Comparison of ENCODE assay signal across 1 cellular context in genomic region chr1:234868296-234869147, GRCh38.
TF ChIP-seq lines count a peak whose summit lies in the region.

No MANE protein-coding gene starts in this region.

TF ChIP-seq in K562, 482 proteins besides CTCF, POLR2A, EP300 and RAD21 (continued from another document and continues in another):
- TF ChIP-seq CHD7 (IDR thresholded peaks at IDR 0.05; ENCODE audit: low read depth, low read length) (no peak), ZFP30 (CRISPR knock-in tag; IDR thresholded peaks at IDR 0.05; ENCODE audit: borderline replicate concordance) (no peak), POLR3A (IDR thresholded peaks at IDR 0.05; ENCODE audit: borderline replicate concordance, extremely low read depth, insufficient read depth, insufficient read length) (no peak), POU5F1 (IDR thresholded peaks at IDR 0.05; ENCODE audit: borderline replicate concordance, low read depth, low read length, partially characterized antibody) (no peak), ZNF717 (CRISPR knock-in tag; IDR thresholded peaks at IDR 0.05) (no peak), ZNF212 (CRISPR knock-in tag; IDR thresholded peaks at IDR 0.05) (no peak), CXXC5 (CRISPR knock-in tag; IDR thresholded peaks at IDR 0.05) (no peak), DEAF1 (CRISPR knock-in tag; IDR thresholded peaks at IDR 0.05) (no peak), HDGF (IDR thresholded peaks at IDR 0.05) (0 out of 2 replicates have a peak, but pooled peaks have one; percentile 25), PCBP2 (IDR thresholded peaks at IDR 0.05; ENCODE audit: low read depth, low read length, poor library complexity, severe bottlenecking) (no peak), ERF (CRISPR knock-in tag; IDR thresholded peaks at IDR 0.05) (no peak), HDAC1 (IDR thresholded peaks at IDR 0.05) (peak in 1 of 2 experiments; percentile 66; a peak in 1 of 4 replicates), ARID2 (IDR thresholded peaks at IDR 0.05) (peak; percentile 13; the same call in 1 of the 2 replicates), FOXJ2 (tag; IDR thresholded peaks at IDR 0.05) (no peak), NCOR1 (IDR thresholded peaks at IDR 0.05) (no peak), TSC22D4 (tag; IDR thresholded peaks at IDR 0.05) (no peak), EWSR1 (IDR thresholded peaks at IDR 0.05; ENCODE audit: borderline replicate concordance, low read depth, partially characterized antibody) (no peak), SIN3B (IDR thresholded peaks at IDR 0.05; ENCODE audit: low read depth) (no peak), TARDBP (IDR thresholded peaks at IDR 0.05) (no peak), ZNF586 (CRISPR knock-in tag; conservative IDR thresholded peaks at IDR 0.05) (no peak), FOS (IDR thresholded peaks at IDR 0.05; ENCODE audit: extremely low read depth, insufficient read length) (no peak), HNRNPK (IDR thresholded peaks at IDR 0.05; ENCODE audit: low read depth, low read length, poor library complexity, severe bottlenecking) (no peak), CREM (IDR thresholded peaks at IDR 0.05; ENCODE audit: low read depth) (no peak), SAFB (IDR thresholded peaks at IDR 0.05; ENCODE audit: borderline replicate concordance, low read depth, low read length) (no peak), MCM5 (IDR thresholded peaks at IDR 0.05; ENCODE audit: low read depth) (no peak), RAD51 (IDR thresholded peaks at IDR 0.05; ENCODE audit: borderline replicate concordance, low read depth) (no peak), ZBTB17 (CRISPR knock-in tag; IDR thresholded peaks at IDR 0.05) (no peak), ARID1B (IDR thresholded peaks at IDR 0.05) (no peak)
- TF ChIP-seq, protein P1, sequence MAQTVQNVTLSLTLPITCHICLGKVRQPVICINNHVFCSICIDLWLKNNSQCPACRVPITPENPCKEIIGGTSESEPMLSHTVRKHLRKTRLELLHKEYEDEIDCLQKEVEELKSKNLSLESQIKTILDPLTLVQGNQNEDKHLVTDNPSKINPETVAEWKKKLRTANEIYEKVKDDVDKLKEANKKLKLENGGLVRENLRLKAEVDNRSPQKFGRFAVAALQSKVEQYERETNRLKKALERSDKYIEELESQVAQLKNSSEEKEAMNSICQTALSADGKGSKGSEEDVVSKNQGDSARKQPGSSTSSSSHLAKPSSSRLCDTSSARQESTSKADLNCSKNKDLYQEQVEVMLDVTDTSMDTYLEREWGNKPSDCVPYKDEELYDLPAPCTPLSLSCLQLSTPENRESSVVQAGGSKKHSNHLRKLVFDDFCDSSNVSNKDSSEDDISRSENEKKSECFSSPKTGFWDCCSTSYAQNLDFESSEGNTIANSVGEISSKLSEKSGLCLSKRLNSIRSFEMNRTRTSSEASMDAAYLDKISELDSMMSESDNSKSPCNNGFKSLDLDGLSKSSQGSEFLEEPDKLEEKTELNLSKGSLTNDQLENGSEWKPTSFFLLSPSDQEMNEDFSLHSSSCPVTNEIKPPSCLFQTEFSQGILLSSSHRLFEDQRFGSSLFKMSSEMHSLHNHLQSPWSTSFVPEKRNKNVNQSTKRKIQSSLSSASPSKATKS (CRISPR knock-in tag; IDR thresholded peaks at IDR 0.05) = no peak
- TF ChIP-seq, protein P2, sequence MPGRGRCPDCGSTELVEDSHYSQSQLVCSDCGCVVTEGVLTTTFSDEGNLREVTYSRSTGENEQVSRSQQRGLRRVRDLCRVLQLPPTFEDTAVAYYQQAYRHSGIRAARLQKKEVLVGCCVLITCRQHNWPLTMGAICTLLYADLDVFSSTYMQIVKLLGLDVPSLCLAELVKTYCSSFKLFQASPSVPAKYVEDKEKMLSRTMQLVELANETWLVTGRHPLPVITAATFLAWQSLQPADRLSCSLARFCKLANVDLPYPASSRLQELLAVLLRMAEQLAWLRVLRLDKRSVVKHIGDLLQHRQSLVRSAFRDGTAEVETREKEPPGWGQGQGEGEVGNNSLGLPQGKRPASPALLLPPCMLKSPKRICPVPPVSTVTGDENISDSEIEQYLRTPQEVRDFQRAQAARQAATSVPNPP (IDR thresholded peaks at IDR 0.05; ENCODE audit: borderline replicate concordance, insufficient read depth, insufficient read length) = no peak
- TF ChIP-seq, protein P3, sequence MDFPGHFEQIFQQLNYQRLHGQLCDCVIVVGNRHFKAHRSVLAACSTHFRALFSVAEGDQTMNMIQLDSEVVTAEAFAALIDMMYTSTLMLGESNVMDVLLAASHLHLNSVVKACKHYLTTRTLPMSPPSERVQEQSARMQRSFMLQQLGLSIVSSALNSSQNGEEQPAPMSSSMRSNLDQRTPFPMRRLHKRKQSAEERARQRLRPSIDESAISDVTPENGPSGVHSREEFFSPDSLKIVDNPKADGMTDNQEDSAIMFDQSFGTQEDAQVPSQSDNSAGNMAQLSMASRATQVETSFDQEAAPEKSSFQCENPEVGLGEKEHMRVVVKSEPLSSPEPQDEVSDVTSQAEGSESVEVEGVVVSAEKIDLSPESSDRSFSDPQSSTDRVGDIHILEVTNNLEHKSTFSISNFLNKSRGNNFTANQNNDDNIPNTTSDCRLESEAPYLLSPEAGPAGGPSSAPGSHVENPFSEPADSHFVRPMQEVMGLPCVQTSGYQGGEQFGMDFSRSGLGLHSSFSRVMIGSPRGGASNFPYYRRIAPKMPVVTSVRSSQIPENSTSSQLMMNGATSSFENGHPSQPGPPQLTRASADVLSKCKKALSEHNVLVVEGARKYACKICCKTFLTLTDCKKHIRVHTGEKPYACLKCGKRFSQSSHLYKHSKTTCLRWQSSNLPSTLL (IDR thresholded peaks at IDR 0.05) = no peak
- TF ChIP-seq, protein P4, sequence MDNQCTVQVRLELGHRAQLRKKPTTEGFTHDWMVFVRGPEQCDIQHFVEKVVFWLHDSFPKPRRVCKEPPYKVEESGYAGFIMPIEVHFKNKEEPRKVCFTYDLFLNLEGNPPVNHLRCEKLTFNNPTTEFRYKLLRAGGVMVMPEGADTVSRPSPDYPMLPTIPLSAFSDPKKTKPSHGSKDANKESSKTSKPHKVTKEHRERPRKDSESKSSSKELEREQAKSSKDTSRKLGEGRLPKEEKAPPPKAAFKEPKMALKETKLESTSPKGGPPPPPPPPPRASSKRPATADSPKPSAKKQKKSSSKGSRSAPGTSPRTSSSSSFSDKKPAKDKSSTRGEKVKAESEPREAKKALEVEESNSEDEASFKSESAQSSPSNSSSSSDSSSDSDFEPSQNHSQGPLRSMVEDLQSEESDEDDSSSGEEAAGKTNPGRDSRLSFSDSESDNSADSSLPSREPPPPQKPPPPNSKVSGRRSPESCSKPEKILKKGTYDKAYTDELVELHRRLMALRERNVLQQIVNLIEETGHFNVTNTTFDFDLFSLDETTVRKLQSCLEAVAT (IDR thresholded peaks at IDR 0.05) = peak; percentile 84 to 86; a peak in 3 of 4 replicates
- TF ChIP-seq, protein P5, sequence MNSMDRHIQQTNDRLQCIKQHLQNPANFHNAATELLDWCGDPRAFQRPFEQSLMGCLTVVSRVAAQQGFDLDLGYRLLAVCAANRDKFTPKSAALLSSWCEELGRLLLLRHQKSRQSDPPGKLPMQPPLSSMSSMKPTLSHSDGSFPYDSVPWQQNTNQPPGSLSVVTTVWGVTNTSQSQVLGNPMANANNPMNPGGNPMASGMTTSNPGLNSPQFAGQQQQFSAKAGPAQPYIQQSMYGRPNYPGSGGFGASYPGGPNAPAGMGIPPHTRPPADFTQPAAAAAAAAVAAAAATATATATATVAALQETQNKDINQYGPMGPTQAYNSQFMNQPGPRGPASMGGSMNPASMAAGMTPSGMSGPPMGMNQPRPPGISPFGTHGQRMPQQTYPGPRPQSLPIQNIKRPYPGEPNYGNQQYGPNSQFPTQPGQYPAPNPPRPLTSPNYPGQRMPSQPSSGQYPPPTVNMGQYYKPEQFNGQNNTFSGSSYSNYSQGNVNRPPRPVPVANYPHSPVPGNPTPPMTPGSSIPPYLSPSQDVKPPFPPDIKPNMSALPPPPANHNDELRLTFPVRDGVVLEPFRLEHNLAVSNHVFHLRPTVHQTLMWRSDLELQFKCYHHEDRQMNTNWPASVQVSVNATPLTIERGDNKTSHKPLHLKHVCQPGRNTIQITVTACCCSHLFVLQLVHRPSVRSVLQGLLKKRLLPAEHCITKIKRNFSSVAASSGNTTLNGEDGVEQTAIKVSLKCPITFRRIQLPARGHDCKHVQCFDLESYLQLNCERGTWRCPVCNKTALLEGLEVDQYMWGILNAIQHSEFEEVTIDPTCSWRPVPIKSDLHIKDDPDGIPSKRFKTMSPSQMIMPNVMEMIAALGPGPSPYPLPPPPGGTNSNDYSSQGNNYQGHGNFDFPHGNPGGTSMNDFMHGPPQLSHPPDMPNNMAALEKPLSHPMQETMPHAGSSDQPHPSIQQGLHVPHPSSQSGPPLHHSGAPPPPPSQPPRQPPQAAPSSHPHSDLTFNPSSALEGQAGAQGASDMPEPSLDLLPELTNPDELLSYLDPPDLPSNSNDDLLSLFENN (IDR thresholded peaks at IDR 0.05; ENCODE audit: low read depth in 2 of 2, low read length in 2 of 2) = no peak
- TF ChIP-seq, protein P6, sequence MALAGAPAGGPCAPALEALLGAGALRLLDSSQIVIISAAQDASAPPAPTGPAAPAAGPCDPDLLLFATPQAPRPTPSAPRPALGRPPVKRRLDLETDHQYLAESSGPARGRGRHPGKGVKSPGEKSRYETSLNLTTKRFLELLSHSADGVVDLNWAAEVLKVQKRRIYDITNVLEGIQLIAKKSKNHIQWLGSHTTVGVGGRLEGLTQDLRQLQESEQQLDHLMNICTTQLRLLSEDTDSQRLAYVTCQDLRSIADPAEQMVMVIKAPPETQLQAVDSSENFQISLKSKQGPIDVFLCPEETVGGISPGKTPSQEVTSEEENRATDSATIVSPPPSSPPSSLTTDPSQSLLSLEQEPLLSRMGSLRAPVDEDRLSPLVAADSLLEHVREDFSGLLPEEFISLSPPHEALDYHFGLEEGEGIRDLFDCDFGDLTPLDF (CRISPR knock-in tag; IDR thresholded peaks at IDR 0.05) = no peak
